In the genomic region with DNA sequence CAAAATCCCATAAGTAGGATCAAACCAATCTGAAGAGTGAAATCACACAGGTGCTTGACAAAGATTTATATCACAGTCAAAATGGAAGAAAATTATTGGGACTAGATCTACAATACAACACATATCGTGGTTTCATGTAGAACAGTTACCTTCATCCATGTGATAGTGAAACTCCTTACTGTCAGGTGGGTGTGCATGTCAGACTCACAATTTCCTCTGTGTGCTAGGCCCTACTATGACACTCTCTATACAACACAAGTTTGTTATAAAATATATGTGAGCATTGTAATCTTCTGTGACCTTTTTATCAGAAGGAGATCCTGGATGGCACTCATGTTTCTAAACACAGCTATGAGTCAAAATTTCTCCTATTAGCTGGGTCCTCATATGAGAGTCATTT, we compare ENCODE assay signal across 8 cellular contexts.
"Had no signal": no experiment of that assay in that cellular context is flagged by ENCODE, and none has a peak within 500 bp of the region (broad histone marks: within the 10 kb centered on the region; RNA-seq: fewer than 3 reads in every experiment).

No MANE protein-coding gene starts in this region.

- ATAC-seq: GM23338, HCT116 had no signal

- DNase-seq: GM23248, GOT3, H7, H9, HCEC 1CT, HFFc6 had no signal

- H3K27ac Mint-ChIP-seq: GM23338, H9, HFFc6 had no signal

- H3K9me3 Mint-ChIP-seq: H9, HFFc6 had no signal

- H3K4me3 Mint-ChIP-seq: GM23338, H9, HFFc6 had no signal

- H3K4me1 Mint-ChIP-seq: GM23338, H9 had no signal
